Comparison of ENCODE assay signal across 1 cellular context in genomic region chr20:5950271-5951031, GRCh38.
A peak's percentile ranks its signal among the peaks of the same experiment; 100 is the strongest.
TF ChIP-seq lines count a peak whose summit lies in the region.

Gene MCM8 (plus strand): TSS chr20:5950652. CDS start chr20:5952016, 1,364 bp downstream.
Gene TRMT6 (minus strand): TSS chr20:5950533. CDS start chr20:5950405, 128 bp downstream.

TF ChIP-seq in HepG2, 621 proteins besides CTCF, POLR2A, EP300 and RAD21 (continued from another document and continues in another):
- 0 out of 2 replicates have a peak, but pooled peaks have one; percentile 1 for TF ChIP-seq ZNF629 (CRISPR knock-in tag; conservative IDR thresholded peaks at IDR 0.05)
- TF ChIP-seq POLR2G (IDR thresholded peaks at IDR 0.05; ENCODE audit: low read depth, low read length), result peak; percentile 92
- TF ChIP-seq ZNF879 (CRISPR knock-in tag; IDR thresholded peaks at IDR 0.05), result no peak
- TF ChIP-seq ZNF33A (CRISPR knock-in tag; IDR thresholded peaks at IDR 0.05; ENCODE audit: borderline replicate concordance), result peak; percentile 48; the same call in 1 of the 2 replicates
- TF ChIP-seq ZNF775 (CRISPR knock-in tag; IDR thresholded peaks at IDR 0.05; ENCODE audit: borderline replicate concordance), result peak; percentile 87; the same call in 1 of the 2 replicates
- peak; percentile 91 for TF ChIP-seq ZNF136 (CRISPR knock-in tag; IDR thresholded peaks at IDR 0.05; ENCODE audit: low read depth)
- TF ChIP-seq SKI (IDR thresholded peaks at IDR 0.05; ENCODE audit: partially characterized antibody), result no peak
- TF ChIP-seq YY1 (IDR thresholded peaks at IDR 0.05; ENCODE audit: insufficient read depth, insufficient replicate concordance, low read depth, low read length), result peak; percentile 78
- peak; percentile 81 for TF ChIP-seq ZNF619 (CRISPR knock-in tag; IDR thresholded peaks at IDR 0.05)
- peak; percentile 98 for TF ChIP-seq IRF9 (CRISPR knock-in tag; IDR thresholded peaks at IDR 0.05; ENCODE audit: borderline replicate concordance)
- 0 out of 2 replicates have a peak, but pooled peaks have one; percentile 25 for TF ChIP-seq ZNF644 (CRISPR knock-in tag; IDR thresholded peaks at IDR 0.05; ENCODE audit: low read depth)
- TF ChIP-seq, protein P1, sequence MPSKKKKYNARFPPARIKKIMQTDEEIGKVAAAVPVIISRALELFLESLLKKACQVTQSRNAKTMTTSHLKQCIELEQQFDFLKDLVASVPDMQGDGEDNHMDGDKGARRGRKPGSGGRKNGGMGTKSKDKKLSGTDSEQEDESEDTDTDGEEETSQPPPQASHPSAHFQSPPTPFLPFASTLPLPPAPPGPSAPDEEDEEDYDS (CRISPR knock-in tag; IDR thresholded peaks at IDR 0.05), result peak; percentile 85
- TF ChIP-seq ZNF20 (CRISPR knock-in tag; IDR thresholded peaks at IDR 0.05), result peak; percentile 35; the same call in 1 of the 2 replicates
- TF ChIP-seq CHD4 (IDR thresholded peaks at IDR 0.05; ENCODE audit: borderline replicate concordance, low read length), result no peak
- peak; percentile 96 for TF ChIP-seq EEA1 (CRISPR knock-in tag; IDR thresholded peaks at IDR 0.05; ENCODE audit: borderline replicate concordance)
- TF ChIP-seq RFXAP (CRISPR knock-in tag; IDR thresholded peaks at IDR 0.05; ENCODE audit: borderline replicate concordance), result peak; percentile 82; the same call in 1 of the 2 replicates
- 0 out of 2 replicates have a peak, but pooled peaks have one; percentile 79 for TF ChIP-seq ZNF383 (CRISPR knock-in tag; IDR thresholded peaks at IDR 0.05; ENCODE audit: borderline replicate concordance)
- peak; percentile 96 for TF ChIP-seq BORCS8-MEF2B (CRISPR knock-in tag; IDR thresholded peaks at IDR 0.05)
- TF ChIP-seq SNAI1 (CRISPR knock-in tag; IDR thresholded peaks at IDR 0.05; ENCODE audit: borderline replicate concordance), result peak; percentile 95
- TF ChIP-seq MAFK (conservative IDR thresholded peaks at IDR 0.05 in 1 of 2, IDR thresholded peaks at IDR 0.05 in 1 of 2; ENCODE audit: low read length in 2 of 2), result no peak
- no peak for TF ChIP-seq ZNF17 (CRISPR knock-in tag; IDR thresholded peaks at IDR 0.05)
- peak; percentile 95 for TF ChIP-seq CBX5 (CRISPR knock-in tag; IDR thresholded peaks at IDR 0.05; ENCODE audit: borderline replicate concordance)
- TF ChIP-seq HIC2 (CRISPR knock-in tag; IDR thresholded peaks at IDR 0.05; ENCODE audit: low read depth), result no peak
- 0 out of 2 replicates have a peak, but pooled peaks have one; percentile 61 for TF ChIP-seq NFAT5 (CRISPR knock-in tag; IDR thresholded peaks at IDR 0.05)
- no peak for TF ChIP-seq ZNF557 (CRISPR knock-in tag; IDR thresholded peaks at IDR 0.05)
- TF ChIP-seq, protein P2, sequence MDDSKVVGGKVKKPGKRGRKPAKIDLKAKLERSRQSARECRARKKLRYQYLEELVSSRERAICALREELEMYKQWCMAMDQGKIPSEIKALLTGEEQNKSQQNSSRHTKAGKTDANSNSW (CRISPR knock-in tag; IDR thresholded peaks at IDR 0.05; ENCODE audit: borderline replicate concordance), result peak; percentile 96
- TF ChIP-seq ZNF501 (CRISPR knock-in tag; IDR thresholded peaks at IDR 0.05), result peak; percentile 99
- TF ChIP-seq MEF2D (CRISPR knock-in tag; IDR thresholded peaks at IDR 0.05), result peak; percentile 73; the same call in 1 of the 2 replicates
- TF ChIP-seq ZNF652 (CRISPR knock-in tag; IDR thresholded peaks at IDR 0.05; ENCODE audit: borderline replicate concordance, low read depth), result peak; percentile 72; the same call in 1 of the 2 replicates
- TF ChIP-seq MAZ (IDR thresholded peaks at IDR 0.05; ENCODE audit: borderline replicate concordance, low read depth, low read length), result peak; percentile 72
- TF ChIP-seq MAZ (CRISPR knock-in tag; IDR thresholded peaks at IDR 0.05; ENCODE audit: low read depth), result peak; percentile 98
- TF ChIP-seq, protein P3, sequence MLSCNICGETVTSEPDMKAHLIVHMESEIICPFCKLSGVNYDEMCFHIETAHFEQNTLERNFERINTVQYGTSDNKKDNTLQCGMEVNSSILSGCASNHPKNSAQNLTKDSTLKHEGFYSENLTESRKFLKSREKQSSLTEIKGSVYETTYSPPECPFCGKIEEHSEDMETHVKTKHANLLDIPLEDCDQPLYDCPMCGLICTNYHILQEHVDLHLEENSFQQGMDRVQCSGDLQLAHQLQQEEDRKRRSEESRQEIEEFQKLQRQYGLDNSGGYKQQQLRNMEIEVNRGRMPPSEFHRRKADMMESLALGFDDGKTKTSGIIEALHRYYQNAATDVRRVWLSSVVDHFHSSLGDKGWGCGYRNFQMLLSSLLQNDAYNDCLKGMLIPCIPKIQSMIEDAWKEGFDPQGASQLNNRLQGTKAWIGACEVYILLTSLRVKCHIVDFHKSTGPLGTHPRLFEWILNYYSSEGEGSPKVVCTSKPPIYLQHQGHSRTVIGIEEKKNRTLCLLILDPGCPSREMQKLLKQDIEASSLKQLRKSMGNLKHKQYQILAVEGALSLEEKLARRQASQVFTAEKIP (CRISPR knock-in tag; IDR thresholded peaks at IDR 0.05; ENCODE audit: borderline replicate concordance), result no peak
- TF ChIP-seq SAFB2 (CRISPR knock-in tag; IDR thresholded peaks at IDR 0.05; ENCODE audit: borderline replicate concordance, low read depth), result peak; percentile 99
- TF ChIP-seq PTBP1 (IDR thresholded peaks at IDR 0.05; ENCODE audit: low read depth, low read length, poor library complexity, severe bottlenecking), result peak; percentile 73
- peak; percentile 70 for TF ChIP-seq PPARG (CRISPR knock-in tag; conservative IDR thresholded peaks at IDR 0.05)
- TF ChIP-seq, protein P4, sequence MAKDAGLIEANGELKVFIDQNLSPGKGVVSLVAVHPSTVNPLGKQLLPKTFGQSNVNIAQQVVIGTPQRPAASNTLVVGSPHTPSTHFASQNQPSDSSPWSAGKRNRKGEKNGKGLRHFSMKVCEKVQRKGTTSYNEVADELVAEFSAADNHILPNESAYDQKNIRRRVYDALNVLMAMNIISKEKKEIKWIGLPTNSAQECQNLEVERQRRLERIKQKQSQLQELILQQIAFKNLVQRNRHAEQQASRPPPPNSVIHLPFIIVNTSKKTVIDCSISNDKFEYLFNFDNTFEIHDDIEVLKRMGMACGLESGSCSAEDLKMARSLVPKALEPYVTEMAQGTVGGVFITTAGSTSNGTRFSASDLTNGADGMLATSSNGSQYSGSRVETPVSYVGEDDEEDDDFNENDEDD (CRISPR knock-in tag; IDR thresholded peaks at IDR 0.05; ENCODE audit: borderline replicate concordance), result peak; percentile 100
- no peak for TF ChIP-seq PRPF4 (IDR thresholded peaks at IDR 0.05; ENCODE audit: low read depth, low read length, poor library complexity, severe bottlenecking)
- TF ChIP-seq ZNF749 (CRISPR knock-in tag; IDR thresholded peaks at IDR 0.05; ENCODE audit: borderline replicate concordance), result peak; percentile 92; the same call in 1 of the 2 replicates
- 0 out of 2 replicates have a peak, but pooled peaks have one; percentile 14 for TF ChIP-seq ZFP36L2 (CRISPR knock-in tag; IDR thresholded peaks at IDR 0.05)
- TF ChIP-seq CHCHD3 (CRISPR knock-in tag; IDR thresholded peaks at IDR 0.05), result peak; percentile 35; the same call in 1 of the 2 replicates
- peak; percentile 89 for TF ChIP-seq POLR2AphosphoS5 (IDR thresholded peaks at IDR 0.05; ENCODE audit: low read depth, low read length)
- TF ChIP-seq, protein P5, sequence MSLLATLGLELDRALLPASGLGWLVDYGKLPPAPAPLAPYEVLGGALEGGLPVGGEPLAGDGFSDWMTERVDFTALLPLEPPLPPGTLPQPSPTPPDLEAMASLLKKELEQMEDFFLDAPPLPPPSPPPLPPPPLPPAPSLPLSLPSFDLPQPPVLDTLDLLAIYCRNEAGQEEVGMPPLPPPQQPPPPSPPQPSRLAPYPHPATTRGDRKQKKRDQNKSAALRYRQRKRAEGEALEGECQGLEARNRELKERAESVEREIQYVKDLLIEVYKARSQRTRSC (CRISPR knock-in tag; IDR thresholded peaks at IDR 0.05; ENCODE audit: low read depth), result no peak
- peak; percentile 90; the same call in 1 of the 2 replicates for TF ChIP-seq ZNF704 (CRISPR knock-in tag; IDR thresholded peaks at IDR 0.05; ENCODE audit: borderline replicate concordance)
- TF ChIP-seq HMG20B (CRISPR knock-in tag; conservative IDR thresholded peaks at IDR 0.05), result peak; percentile 80
- no peak for TF ChIP-seq RFX1 (IDR thresholded peaks at IDR 0.05)
- TF ChIP-seq, protein P6, sequence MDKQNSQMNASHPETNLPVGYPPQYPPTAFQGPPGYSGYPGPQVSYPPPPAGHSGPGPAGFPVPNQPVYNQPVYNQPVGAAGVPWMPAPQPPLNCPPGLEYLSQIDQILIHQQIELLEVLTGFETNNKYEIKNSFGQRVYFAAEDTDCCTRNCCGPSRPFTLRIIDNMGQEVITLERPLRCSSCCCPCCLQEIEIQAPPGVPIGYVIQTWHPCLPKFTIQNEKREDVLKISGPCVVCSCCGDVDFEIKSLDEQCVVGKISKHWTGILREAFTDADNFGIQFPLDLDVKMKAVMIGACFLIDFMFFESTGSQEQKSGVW (CRISPR knock-in tag; IDR thresholded peaks at IDR 0.05; ENCODE audit: borderline replicate concordance), result no peak
- TF ChIP-seq BRF2 (CRISPR knock-in tag; IDR thresholded peaks at IDR 0.05), result peak; percentile 87
- TF ChIP-seq ATF3 (CRISPR knock-in tag; IDR thresholded peaks at IDR 0.05), result peak; percentile 74
